ENCODE assay signal across 4 cellular contexts in genomic region chr1:207589506-207589905, GRCh38. TPM values are rescaled to one million over a fixed set of nuclear protein-coding genes. Genes with fewer than 3 reads are reported as not detected.
"Had no signal": no experiment of that assay in that cellular context is flagged by ENCODE, and none has a peak within 500 bp of the region (broad histone marks: within the 10 kb centered on the region; RNA-seq: fewer than 3 reads in every experiment).

No MANE protein-coding gene starts in this region.

RNA-seq across cellular contexts. Expression of gene CR1L, which starts 55.4 kb away (rescaled TPM):
- total RNA-seq: LHCN-M2, M059J, MCF 10A, NCI-H460 had no signal
